In the genomic region with DNA sequence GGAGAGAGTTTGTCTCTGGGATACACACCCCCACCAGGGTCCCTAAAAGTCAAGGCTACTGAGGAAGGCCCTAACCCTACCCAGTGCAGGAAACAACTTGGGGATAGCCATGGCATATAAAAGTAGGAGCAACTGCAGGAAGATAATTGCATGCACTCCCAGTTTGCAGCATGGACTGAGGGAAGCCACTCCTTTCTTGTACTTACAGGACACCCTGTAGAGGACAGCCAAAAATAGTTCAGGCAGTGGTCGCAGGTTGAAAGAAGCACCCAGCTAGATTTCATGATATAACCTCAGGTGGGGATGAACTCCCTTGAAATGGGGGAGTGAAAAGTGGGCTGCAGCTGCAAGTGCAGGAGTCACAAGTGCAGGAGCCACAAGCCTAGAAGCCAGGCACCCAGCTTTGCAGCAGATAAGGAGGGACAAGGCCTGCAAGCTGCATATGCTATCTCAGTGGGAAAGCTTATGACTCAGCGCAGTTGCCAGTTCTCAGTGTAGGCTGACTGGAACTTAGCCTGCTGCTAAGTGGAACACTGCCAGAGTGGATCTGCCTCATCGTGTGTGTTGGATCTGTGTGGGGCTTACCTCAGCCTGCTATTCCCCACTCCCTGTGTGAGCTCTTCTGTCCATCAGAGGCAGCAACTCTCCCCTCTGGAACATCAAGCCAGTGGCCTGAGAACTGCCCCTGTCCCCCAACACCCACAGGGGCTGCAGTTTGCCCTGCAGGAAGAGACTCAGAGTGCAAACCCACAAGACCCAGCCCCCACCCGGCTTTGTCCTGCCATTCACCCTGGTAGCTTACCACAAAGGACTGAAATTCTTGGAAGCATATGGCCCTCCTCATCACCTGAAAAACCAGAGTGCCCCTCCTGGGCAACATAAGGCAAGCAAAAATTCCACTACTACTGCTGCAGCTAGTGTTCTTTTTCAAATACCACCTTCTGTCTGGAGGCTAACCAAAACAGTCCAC, we compare ENCODE assay signal across 15 cellular contexts. TPM values are rescaled to one million over a fixed set of nuclear protein-coding genes. Genes with fewer than 3 reads are reported as not detected.
DNase-seq lines count a peak whose midpoint lies in the region; ATAC-seq, FAIRE-seq and TF ChIP-seq lines count a peak whose summit lies in the region.
"Had no signal": no experiment of that assay in that cellular context is flagged by ENCODE, and none has a peak within 500 bp of the region (broad histone marks: within the 10 kb centered on the region; RNA-seq: fewer than 3 reads in every experiment).

No MANE protein-coding gene starts in this region.

- no peak for FAIRE-seq in bronchial epithelial cell (lab: Jason Lieb, UNC)

- H3K27ac ChIP-seq in right atrium auricular region = no peak overlapping the region
- H3K27ac ChIP-seq: SJCRH30 had no signal

- H3K36me3 ChIP-seq in right atrium auricular region (no peaks in the 10 kb centered on the region), bronchial epithelial cell (ENCODE audit: control insufficient read depth, insufficient read depth, low read length) (no peaks in the 10 kb centered on the region)
- H3K36me3 ChIP-seq: SJCRH30 had no signal

- no peaks in the 10 kb centered on the region for H3K4me1 ChIP-seq in right atrium auricular region
- H3K4me1 ChIP-seq: Caco-2, SJCRH30 had no signal

- DNase-seq in Right ventricle myocardium superior (no peak), right atrium auricular region (ENCODE audit: low spot score) (no peak), bronchial epithelial cell (ENCODE audit: low read depth) (peak; percentile 12), iris pigment epithelial cell (ENCODE audit: low read depth) (peak; percentile 20), NCI-H748 (lab: John Stamatoyannopoulos, UW; ENCODE audit: unreplicated experiment) (no peak)
- DNase-seq in activated effector memory CD4-positive, alpha-beta T cell treated with Interleukin-2 at 50 U/mL for 16 hours = no peak
- no peak for DNase-seq in effector CD8-positive, alpha-beta T cell (lab: John Stamatoyannopoulos, UW)
- DNase-seq: Caco-2, natural killer cell, NCI-H1436 treated with DMSO at 0.1 percent for 48 hours, NCI-H524 had no signal

- TF ChIP-seq CTCF in right atrium auricular region (IDR thresholded peaks at IDR 0.05) (no peak), bronchial epithelial cell (IDR thresholded peaks at IDR 0.05; ENCODE audit: insufficient read depth, low read length, severe bottlenecking) (no peak)

- no peak overlapping the region for H3K4me3 ChIP-seq in right atrium auricular region
- no peak overlapping the region for H3K4me3 ChIP-seq in bronchial epithelial cell (ENCODE audit: low read depth, low read length)
- H3K4me3 ChIP-seq: SJCRH30 had no signal

- H3K27me3 ChIP-seq in right atrium auricular region (no peaks in the 10 kb centered on the region), bronchial epithelial cell (ENCODE audit: control insufficient read depth, insufficient read depth, low read length) (no peaks in the 10 kb centered on the region)
- H3K27me3 ChIP-seq: SJCRH30 had no signal

- peak; percentile 93 for ATAC-seq in Right ventricle myocardium superior (ENCODE audit: poor library complexity)
- no peak for ATAC-seq in HG02970 (IDR thresholded peaks at IDR 0.05; ENCODE audit: low FRiP score, unreplicated experiment)
- ATAC-seq: natural killer cell had no signal

- no peaks in the 10 kb centered on the region for H3K9me3 ChIP-seq in right atrium auricular region
- H3K9me3 ChIP-seq: SJCRH30 had no signal

- intact Hi-C loops in Right ventricle myocardium superior (cut with DNase I) = no loop called here

RNA-seq across cellular contexts. Expression of a gene that starts 42.7 kb away (rescaled TPM):
- total RNA-seq in Right ventricle myocardium superior = not detected
- total RNA-seq in right atrium auricular region = not detected
- not detected in 2 replicates for total RNA-seq in bronchial epithelial cell
- total RNA-seq: A673, Caco-2, glomerular endothelial cell, natural killer cell, SJCRH30 had no signal

Comparison
In these comparisons a context has a peak if more than half of its experiments do, and no peak if none do; other contexts are left out.
1. DNase-seq: peak in bronchial epithelial cell (single experiment) and iris pigment epithelial cell (single experiment); none in Right ventricle myocardium superior (single experiment), right atrium auricular region (single experiment), activated effector memory CD4-positive, alpha-beta T cell treated with Interleukin-2 at 50 U/mL for 16 hours (single experiment), effector CD8-positive, alpha-beta T cell (single experiment) and NCI-H748 (single experiment).